14 cellular contexts compared by ENCODE assay signal in the genomic region with DNA sequence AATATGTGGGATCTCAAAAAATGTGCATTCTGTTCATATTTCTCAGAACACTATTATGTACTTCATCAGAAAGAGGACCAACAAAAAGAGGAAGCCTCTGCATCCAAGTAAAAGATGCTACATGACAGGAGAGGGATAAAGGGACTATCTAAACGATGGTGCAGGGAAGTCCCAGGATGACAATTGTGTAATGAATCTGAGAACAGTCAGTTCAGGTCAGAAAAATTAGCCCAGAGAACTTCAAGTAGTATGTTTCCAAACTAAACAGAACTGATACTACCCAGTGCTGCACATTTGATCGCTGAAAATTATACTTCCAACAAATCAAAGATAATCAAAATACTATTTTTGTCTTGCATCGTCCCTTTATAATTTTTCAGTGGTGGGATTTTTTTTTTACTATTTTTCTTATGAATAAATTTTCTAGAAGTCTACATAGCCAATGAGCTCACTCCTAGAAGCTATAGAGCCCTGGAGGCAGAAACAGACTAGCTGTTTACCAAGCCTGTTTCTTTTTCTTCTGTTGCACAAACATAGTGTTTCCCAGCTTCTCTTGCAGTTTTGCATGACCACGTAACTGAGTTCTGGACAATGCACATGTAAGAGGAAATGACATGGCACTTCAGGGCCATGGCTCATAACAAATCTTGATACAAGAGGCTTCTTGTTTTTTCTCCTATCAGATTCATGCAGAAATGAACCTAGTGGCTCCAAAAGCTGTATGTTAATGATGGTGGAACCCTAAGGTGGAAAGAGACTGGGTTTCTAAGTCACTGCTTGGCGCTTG.
DNase-seq lines count a peak whose midpoint lies in the region; ATAC-seq and TF ChIP-seq lines count a peak whose summit lies in the region.
"Had no signal": no experiment of that assay in that cellular context is flagged by ENCODE, and none has a peak within 500 bp of the region (broad histone marks: within the 10 kb centered on the region; RNA-seq: fewer than 3 reads in every experiment).

No MANE protein-coding gene starts in this region.

- no peak overlapping the region for H3K4me3 Mint-ChIP-seq in endothelial cell (ENCODE audit: unreplicated experiment)
- H3K4me3 Mint-ChIP-seq: activated naive CD4-positive, alpha-beta T cell treated with anti-CD3 and anti-CD28 coated beads, Interleukin-2, amount 50 U/mL, for 24 hours had no signal

- no peak overlapping the region; the same call in 1 of the 2 replicates for H3K14ac ChIP-seq in IMR-90 (replicated peaks; ENCODE audit: low read depth, low read length)

- H3K4me1 ChIP-seq in ACC112 (ENCODE audit: control insufficient read depth, insufficient read depth, low read length, unreplicated experiment) (peaks cover 33% of the 10 kb centered on the region), IMR-90 (ENCODE audit: control insufficient read depth, insufficient read depth, low read length) (peaks cover 13% of the 10 kb centered on the region)

- H2BK20ac ChIP-seq in IMR-90 (ENCODE audit: low read depth, low read length), result peak overlapping the region; percentile 60; the same call in 1 of the 2 replicates

- no peaks in the 10 kb centered on the region for H3K9me3 Mint-ChIP-seq in endothelial cell (ENCODE audit: unreplicated experiment)
- H3K9me3 Mint-ChIP-seq: activated naive CD4-positive, alpha-beta T cell treated with anti-CD3 and anti-CD28 coated beads, Interleukin-2, amount 50 U/mL, for 24 hours had no signal

- TF ChIP-seq POLR2A in IMR-90 (IDR thresholded peaks at IDR 0.05; ENCODE audit: low read depth, low read length), result no peak

- CTCF ChIA-PET in IMR-90 (lab: Yijun Ruan, JAX), result no interaction called here

- in situ Hi-C loops in IMR-90 (cut with MboI; ENCODE audit: low sequenced_read_pairs), result loop anchor here (25.0 kb wide), 2 partner anchors 764 to 1489 kb away; a partner anchor contains a TSS

- TF ChIP-seq CTCF in IMR-90 (conservative IDR thresholded peaks at IDR 0.05; ENCODE audit: low read depth, low read length) (no peak), endothelial cell (IDR thresholded peaks at IDR 0.05; ENCODE audit: unreplicated experiment) (no peak)

- H4K20me1 ChIP-seq in IMR-90 (ENCODE audit: insufficient read depth, low read length), result no peaks in the 10 kb centered on the region

- H3K9me3 ChIP-seq in IMR-90 (ENCODE audit: control insufficient read depth, insufficient read depth, low read length), result no peaks in the 10 kb centered on the region
- H3K9me3 ChIP-seq: BE2C had no signal

- H2AK5ac ChIP-seq in IMR-90 (ENCODE audit: low read depth, low read length), result peak overlapping the region; percentile 36; the same call in 1 of the 2 replicates

- intact Hi-C loops in IMR-90 (cut with micrococcal nuclease), result loop anchor here (2.0 to 10.0 kb wide), 7 partner anchors 363 to 997 kb away; no protein-coding TSS in a partner anchor

- no peaks in the 10 kb centered on the region for H3K36me3 Mint-ChIP-seq in endothelial cell (ENCODE audit: low read depth, unreplicated experiment)
- H3K36me3 Mint-ChIP-seq: activated naive CD4-positive, alpha-beta T cell treated with anti-CD3 and anti-CD28 coated beads, Interleukin-2, amount 50 U/mL, for 24 hours had no signal

- peak overlapping the region; percentile 15; the same call in 1 of the 2 replicates for H4K5ac ChIP-seq in IMR-90 (ENCODE audit: low read depth, low read length)

- H3K4me3 ChIP-seq in ACC112 (ENCODE audit: low read depth, low read length), result no peak overlapping the region
- no peak overlapping the region for H3K4me3 ChIP-seq in IMR-90 (ENCODE audit: insufficient read depth, low read depth, low read length)

- no peaks in the 10 kb centered on the region for H3K79me1 ChIP-seq in IMR-90 (ENCODE audit: low read depth in 1 of 2, low read length in 2 of 2)

- H4K91ac ChIP-seq in IMR-90 (ENCODE audit: insufficient read depth, low read depth, low read length), result peak overlapping the region; percentile 71; the same call in 1 of the 2 replicates

- ATAC-seq in GM19035 (IDR thresholded peaks at IDR 0.05; ENCODE audit: unreplicated experiment) (peak; percentile 52), IMR-90 (ENCODE audit: low read depth) (no peak)

- no CpG with 5 or more reads among the region's 5 CpGs for WGBS in IMR-90 (ENCODE audit: extremely low coverage in 2 of 2, insufficient read length in 1 of 2), 2 experiments

- H3K27ac Mint-ChIP-seq in endothelial cell (ENCODE audit: unreplicated experiment), result no peak overlapping the region
- H3K27ac Mint-ChIP-seq: activated naive CD4-positive, alpha-beta T cell treated with anti-CD3 and anti-CD28 coated beads, Interleukin-2, amount 50 U/mL, for 24 hours had no signal

- dilution Hi-C loops in IMR-90 (cut with HindIII; ENCODE audit: low sequenced_read_pairs, unreplicated experiment), result no loop called here

- BruUV-seq in IMR-90 (replicated peaks; lab: Mats Ljungman, UMichigan), result no TSS peak

- no peak overlapping the region for H2BK5ac ChIP-seq in IMR-90 (ENCODE audit: low read depth, low read length, poor library complexity, severe bottlenecking)

- H2AK9ac ChIP-seq in IMR-90 (replicated peaks; ENCODE audit: low read depth, low read length, poor library complexity), result no peak overlapping the region

- H3K4ac ChIP-seq in IMR-90 (ENCODE audit: low read depth, low read length), result peak overlapping the region; percentile 69; the same call in 1 of the 2 replicates

- TF ChIP-seq RAD21 in IMR-90 (IDR thresholded peaks at IDR 0.05; ENCODE audit: low read length), result no peak

- H2BK120ac ChIP-seq in IMR-90 (ENCODE audit: low read depth, low read length), result peak overlapping the region; percentile 44; the same call in 1 of the 2 replicates

- H3K27me3 ChIP-seq in ACC112 (ENCODE audit: insufficient read depth, low read length) (no peaks in the 10 kb centered on the region), IMR-90 (ENCODE audit: control insufficient read depth, insufficient read depth, low read length) (no peaks in the 10 kb centered on the region)
- H3K27me3 ChIP-seq: BE2C had no signal

- H3K9me1 ChIP-seq in IMR-90 (ENCODE audit: insufficient read depth, low read length), result peaks cover 4% of the 10 kb centered on the region; the same call in 1 of the 2 replicates

- DNase-seq in IMR-90 (peak; percentile 28), epithelial cell of prostate (ENCODE audit: low read depth, low spot score) (no peak), endothelial cell (ENCODE audit: low spot score) (no peak), D341Med (ENCODE audit: low spot score) (no peak), pons (ENCODE audit: low spot score) (no peak), T-helper 9 cell (no peak)
- DNase-seq: activated CD4-positive, alpha-beta T cell treated with anti-CD3 and anti-CD28 coated beads for 1 hour; BE2C; islet precursor cell; NCI-H1092 treated with DMSO at 0.1 percent for 48 hours; nucleus accumbens had no signal

- H3K4me2 ChIP-seq in IMR-90 (ENCODE audit: low read depth, low read length), result no peak overlapping the region

- H3K56ac ChIP-seq in IMR-90 (ENCODE audit: extremely low read depth, insufficient read depth, low read length), result no peak overlapping the region

- no peaks in the 10 kb centered on the region for H3K79me2 ChIP-seq in ACC112 (ENCODE audit: control insufficient read depth, insufficient read depth, low read length, unreplicated experiment)

- H2BK15ac ChIP-seq in IMR-90 (ENCODE audit: low read depth, low read length), result peak overlapping the region; percentile 87; the same call in 2 of the 3 replicates

- 0 out of 2 replicates have a peak overlapping the region, but pooled peaks have one; percentile 5 for H3K23ac ChIP-seq in IMR-90 (ENCODE audit: low read depth, low read length)

- H2AFZ ChIP-seq in ACC112 (ENCODE audit: low read length, unreplicated experiment), result peak overlapping the region; percentile 7
- no peak overlapping the region for H2AFZ ChIP-seq in IMR-90 (replicated peaks; ENCODE audit: low read length, poor library complexity)

- no peak overlapping the region for H3K9ac ChIP-seq in IMR-90 (ENCODE audit: low read depth, low read length)

- H3K18ac ChIP-seq in IMR-90 (ENCODE audit: low read depth, low read length), result peak overlapping the region; percentile 11; the same call in 1 of the 2 replicates

- H4K8ac ChIP-seq in IMR-90 (ENCODE audit: low read depth in 2 of 2, low read length in 2 of 2), result peak overlapping the region; percentile 55 to 57; a peak in 2 of 4 replicates

- H3K27me3 Mint-ChIP-seq in endothelial cell (ENCODE audit: unreplicated experiment), result no peaks in the 10 kb centered on the region

- POLR2A ChIA-PET in IMR-90 (lab: Charles Lee; ENCODE audit: unreplicated experiment), result no interaction called here

- peaks cover 6% of the 10 kb centered on the region for H3K4me1 Mint-ChIP-seq in endothelial cell (ENCODE audit: unreplicated experiment)
- H3K4me1 Mint-ChIP-seq: activated naive CD4-positive, alpha-beta T cell treated with anti-CD3 and anti-CD28 coated beads, Interleukin-2, amount 50 U/mL, for 24 hours had no signal

- H3K36me3 ChIP-seq in ACC112 (ENCODE audit: insufficient read depth, low read length) (no peaks in the 10 kb centered on the region), IMR-90 (ENCODE audit: control insufficient read depth, insufficient read depth, low read length) (no peaks in the 10 kb centered on the region)
- H3K36me3 ChIP-seq: BE2C had no signal

- H3K27ac ChIP-seq in ACC112 (ENCODE audit: low read depth, low read length) (peak overlapping the region; percentile 0; the same call in 1 of the 2 replicates), IMR-90 (ENCODE audit: insufficient read depth, low read length) (no peak overlapping the region), epithelial cell of prostate (peak overlapping the region; percentile 4)

TF ChIP-seq in IMR-90, 13 proteins besides CTCF, POLR2A, EP300 and RAD21 (continues in another document):
- TF ChIP-seq RCOR1 (IDR thresholded peaks at IDR 0.05; ENCODE audit: insufficient replicate concordance, low read length), result no peak
- TF ChIP-seq MAFK (IDR thresholded peaks at IDR 0.05; ENCODE audit: low read depth, low read length), result no peak
- no peak for TF ChIP-seq MXI1 (IDR thresholded peaks at IDR 0.05; ENCODE audit: borderline replicate concordance, low read depth, low read length)
- TF ChIP-seq, protein P1, sequence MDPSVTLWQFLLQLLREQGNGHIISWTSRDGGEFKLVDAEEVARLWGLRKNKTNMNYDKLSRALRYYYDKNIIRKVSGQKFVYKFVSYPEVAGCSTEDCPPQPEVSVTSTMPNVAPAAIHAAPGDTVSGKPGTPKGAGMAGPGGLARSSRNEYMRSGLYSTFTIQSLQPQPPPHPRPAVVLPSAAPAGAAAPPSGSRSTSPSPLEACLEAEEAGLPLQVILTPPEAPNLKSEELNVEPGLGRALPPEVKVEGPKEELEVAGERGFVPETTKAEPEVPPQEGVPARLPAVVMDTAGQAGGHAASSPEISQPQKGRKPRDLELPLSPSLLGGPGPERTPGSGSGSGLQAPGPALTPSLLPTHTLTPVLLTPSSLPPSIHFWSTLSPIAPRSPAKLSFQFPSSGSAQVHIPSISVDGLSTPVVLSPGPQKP (IDR thresholded peaks at IDR 0.05; ENCODE audit: borderline replicate concordance, low read depth, low read length), result no peak
- no peak for TF ChIP-seq RFX5 (IDR thresholded peaks at IDR 0.05; ENCODE audit: low read depth, low read length)
- no peak for TF ChIP-seq BHLHE40 (IDR thresholded peaks at IDR 0.05; ENCODE audit: low read depth, low read length)
- TF ChIP-seq FOS (IDR thresholded peaks at IDR 0.05; ENCODE audit: low read depth, low read length), result no peak
